ENCODE assay signal across 22 cellular contexts in genomic region chr17:77664097-77664729, GRCh38.
DNase-seq lines count a peak whose midpoint lies in the region; ATAC-seq and TF ChIP-seq lines count a peak whose summit lies in the region.
"Had no signal": no experiment of that assay in that cellular context is flagged by ENCODE, and none has a peak within 500 bp of the region (broad histone marks: within the 10 kb centered on the region; RNA-seq: fewer than 3 reads in every experiment).

No MANE protein-coding gene starts in this region.

- no peaks in the 10 kb centered on the region for H3K36me3 ChIP-seq in CD4-positive, alpha-beta memory T cell (ENCODE audit: insufficient read depth, low read length)
- H3K36me3 ChIP-seq in upper lobe of right lung (no peaks in the 10 kb centered on the region), SK-N-SH (replicated peaks in 1 of 2; ENCODE audit: control insufficient read depth in 1 of 2, insufficient read depth in 2 of 2, low read length in 1 of 2) (no peaks in the 10 kb centered on the region)
- H3K36me3 ChIP-seq: BLaER1 had no signal

- H3K79me2 ChIP-seq in SK-N-SH (ENCODE audit: insufficient read depth): no peaks in the 10 kb centered on the region

- WGBS in SK-N-SH (ENCODE audit: low lambda C conversion rate): 48% methylated on average over 9 of the region's 13 CpGs

- H2AFZ ChIP-seq in SK-N-SH (ENCODE audit: low read depth): no peak overlapping the region
- H2AFZ ChIP-seq: GM23338, PC-9 had no signal

- H3K36me3 Mint-ChIP-seq in activated naive CD4-positive, alpha-beta T cell treated with anti-CD3 and anti-CD28 coated beads, Interleukin-2, amount 10 ng/mL, durations not matched to agents 7 days and 5 days: peaks cover 18% of the 10 kb centered on the region
- peaks cover 12 to 25% of the 10 kb centered on the region in 2 donors for H3K36me3 Mint-ChIP-seq in activated naive CD4-positive, alpha-beta T cell treated with anti-CD3 and anti-CD28 coated beads, Interleukin-2, amount 50 U/mL, for 72 hours
- H3K36me3 Mint-ChIP-seq in CD4-positive, alpha-beta memory T cell: peaks cover 0 to 9% of the 10 kb centered on the region in 2 donors
- H3K36me3 Mint-ChIP-seq in chondrocyte (ENCODE audit: low read depth): peaks cover 8% of the 10 kb centered on the region

- H3K9me3 ChIP-seq in CD4-positive, alpha-beta memory T cell (ENCODE audit: control insufficient read depth in 1 of 2, low read length in 2 of 2): no peaks in the 10 kb centered on the region
- H3K9me3 ChIP-seq in upper lobe of right lung (no peaks in the 10 kb centered on the region), SK-N-SH (no peaks in the 10 kb centered on the region)

- peak overlapping the region; percentile 77 for H3K27ac Mint-ChIP-seq in activated naive CD4-positive, alpha-beta T cell treated with anti-CD3 and anti-CD28 coated beads, Interleukin-2, amount 10 ng/mL, durations not matched to agents 7 days and 5 days
- peak overlapping the region in 1 of 2 donors; percentile 57 for H3K27ac Mint-ChIP-seq in activated naive CD4-positive, alpha-beta T cell treated with anti-CD3 and anti-CD28 coated beads, Interleukin-2, amount 50 U/mL, for 72 hours
- H3K27ac Mint-ChIP-seq in CD4-positive, alpha-beta memory T cell: peak overlapping the region in 5 of 7 donors; percentile 19 to 82 (median 37)
- H3K27ac Mint-ChIP-seq in chondrocyte (ENCODE audit: unreplicated experiment): no peak overlapping the region
- H3K27ac Mint-ChIP-seq: GM23338 had no signal

- no peak overlapping the region for H3K4me3 Mint-ChIP-seq in activated naive CD4-positive, alpha-beta T cell treated with anti-CD3 and anti-CD28 coated beads, Interleukin-2, amount 10 ng/mL, durations not matched to agents 7 days and 5 days
- H3K4me3 Mint-ChIP-seq in CD4-positive, alpha-beta memory T cell: peak overlapping the region in 1 of 8 donors; percentile 18
- no peak overlapping the region for H3K4me3 Mint-ChIP-seq in chondrocyte (ENCODE audit: unreplicated experiment)
- H3K4me3 Mint-ChIP-seq: CD8-positive, alpha-beta T cell; GM23338 had no signal

- POLR2A ChIA-PET in CD4-positive, alpha-beta memory T cell (lab: Charles Lee; ENCODE audit: partially characterized antibody): interaction anchor here (0.8 to 4.7 kb wide), 4 partner anchors 9 to 294 kb away, joined by 3 to 64 read pairs (median 4); partner anchors contain the start of gene TNRC6C
- POLR2A ChIA-PET in SK-N-SH (lab: Yijun Ruan, JAX): no interaction called here

- no peak overlapping the region for H3K4me3 ChIP-seq in CD4-positive, alpha-beta memory T cell (ENCODE audit: low read length in 2 of 2)
- H3K4me3 ChIP-seq in upper lobe of right lung: no peak overlapping the region
- no peak overlapping the region for H3K4me3 ChIP-seq in SK-N-SH (ENCODE audit: low read depth in 2 of 2, low read length in 1 of 2)
- H3K4me3 ChIP-seq: BLaER1, GM23338, PC-9, SK-N-MC had no signal

- H3K27me3 Mint-ChIP-seq in activated naive CD4-positive, alpha-beta T cell treated with anti-CD3 and anti-CD28 coated beads, Interleukin-2, amount 10 ng/mL, durations not matched to agents 7 days and 5 days: peaks cover 26% of the 10 kb centered on the region
- peaks cover 0 to 3% of the 10 kb centered on the region in 2 donors for H3K27me3 Mint-ChIP-seq in CD4-positive, alpha-beta memory T cell
- peaks cover 14% of the 10 kb centered on the region for H3K27me3 Mint-ChIP-seq in chondrocyte (ENCODE audit: low read depth)

- no peak overlapping the region for H3K27ac ChIP-seq in CD4-positive, alpha-beta memory T cell (ENCODE audit: low read depth, low read length)
- H3K27ac ChIP-seq in upper lobe of right lung: no peak overlapping the region
- no peak overlapping the region for H3K27ac ChIP-seq in SK-N-SH (ENCODE audit: low read depth in 2 of 2, low read length in 1 of 2)
- H3K27ac ChIP-seq: BLaER1, KMS-11, PC-9, SK-N-MC had no signal

- H4K20me1 ChIP-seq in SK-N-SH (ENCODE audit: insufficient read depth): no peaks in the 10 kb centered on the region
- H4K20me1 ChIP-seq: BLaER1 had no signal

- peaks cover 35% of the 10 kb centered on the region for H3K4me1 ChIP-seq in CD4-positive, alpha-beta memory T cell (ENCODE audit: insufficient read depth, low read length)
- H3K4me1 ChIP-seq in upper lobe of right lung (no peaks in the 10 kb centered on the region), SK-N-SH (ENCODE audit: control insufficient read depth in 1 of 2, insufficient read depth in 2 of 2, low read depth in 1 of 2, low read length in 1 of 2) (no peaks in the 10 kb centered on the region)

- no peak for TF ChIP-seq RAD21 in SK-N-SH (IDR thresholded peaks at IDR 0.05; ENCODE audit: low read length)

- TF ChIP-seq EP300 in SK-N-SH (IDR thresholded peaks at IDR 0.05; ENCODE audit: borderline replicate concordance in 1 of 2, low read depth in 1 of 2, low read length in 1 of 2): no peak

- H3F3A ChIP-seq in SK-N-SH (replicated peaks; ENCODE audit: insufficient read depth): no peaks in the 10 kb centered on the region

- H3K4me2 ChIP-seq in SK-N-SH: no peak overlapping the region
- H3K4me2 ChIP-seq: BLaER1, GM23338, KMS-11, PC-9 had no signal

- DNase-seq in activated naive CD4-positive, alpha-beta T cell treated with anti-CD3 and anti-CD28 coated beads, Interleukin-2, amount 10 ng/mL, durations not matched to agents 7 days and 5 days: no peak
- DNase-seq in activated naive CD4-positive, alpha-beta T cell treated with anti-CD3 and anti-CD28 coated beads, Interleukin-2, amount 50 U/mL, for 72 hours (ENCODE audit: low spot score in 2 of 2): no peak
- no peak for DNase-seq in CD4-positive, alpha-beta memory T cell
- DNase-seq in chondrocyte (ENCODE audit: low spot score): peak; percentile 55
- DNase-seq in upper lobe of right lung: peak; percentile 54
- no peak for DNase-seq in SK-N-SH
- no peak for DNase-seq in NCI-H2171 treated with DMSO at 0.1 percent for 48 hours (lab: John Stamatoyannopoulos, UW)
- DNase-seq: CD8-positive, alpha-beta T cell; NCI-H1092 treated with DMSO at 0.1 percent for 48 hours; NCI-H1436 treated with DMSO at 0.1 percent for 48 hours; NCI-H1930; NCI-H2227 treated with DMSO at 0.1 percent for 48 hours; NCI-H510A; NCI-H748 treated with DMSO at 0.1 percent for 48 hours; PC-9; RPMI8226; SHP77 treated with DMSO at 0.1 percent for 48 hours had no signal

- no peak for TF ChIP-seq CTCF in chondrocyte (IDR thresholded peaks at IDR 0.05)
- TF ChIP-seq CTCF in upper lobe of right lung (IDR thresholded peaks at IDR 0.05): no peak
- TF ChIP-seq CTCF in SK-N-SH (IDR thresholded peaks at IDR 0.05): no peak

- CTCF ChIA-PET in activated naive CD4-positive, alpha-beta T cell treated with anti-CD3 and anti-CD28 coated beads, Interleukin-2, amount 10 ng/mL, durations not matched to agents 7 days and 5 days (lab: Charles Lee): interaction anchor here (0.8 to 1.2 kb wide), 2 partner anchors 9 to 12 kb away, joined by 3 to 4 read pairs; no protein-coding TSS in a partner anchor
- CTCF ChIA-PET in CD4-positive, alpha-beta memory T cell (lab: Charles Lee; ENCODE audit: partially characterized antibody): interaction anchor here (0.7 to 2.2 kb wide), 5 partner anchors 12 to 234 kb away, joined by 3 to 7 read pairs (median 4); no protein-coding TSS in a partner anchor
- CTCF ChIA-PET in SK-N-SH (lab: Yijun Ruan, JAX): no interaction called here

- no peaks in the 10 kb centered on the region for H3K9me2 ChIP-seq in SK-N-SH

- no peak overlapping the region for H3K9ac ChIP-seq in SK-N-SH
- H3K9ac ChIP-seq: BLaER1, KMS-11 had no signal

- no peak for ATAC-seq in activated naive CD4-positive, alpha-beta T cell treated with anti-CD3 and anti-CD28 coated beads, Interleukin-2, amount 50 U/mL, for 72 hours
- ATAC-seq in upper lobe of right lung: no peak
- ATAC-seq: CD8-positive, alpha-beta T cell; GM23338; HCT116 had no signal

- H3K27me3 ChIP-seq in CD4-positive, alpha-beta memory T cell (ENCODE audit: insufficient read depth, low read length): no peaks in the 10 kb centered on the region
- H3K27me3 ChIP-seq in upper lobe of right lung: no peaks in the 10 kb centered on the region
- H3K27me3 ChIP-seq in SK-N-SH (ENCODE audit: insufficient read depth): no peaks in the 10 kb centered on the region; the same call in 1 of the 2 replicates
- H3K27me3 ChIP-seq: BLaER1 had no signal

- H3K4me1 Mint-ChIP-seq in activated naive CD4-positive, alpha-beta T cell treated with anti-CD3 and anti-CD28 coated beads, Interleukin-2, amount 10 ng/mL, durations not matched to agents 7 days and 5 days: peaks cover 59% of the 10 kb centered on the region
- H3K4me1 Mint-ChIP-seq in CD4-positive, alpha-beta memory T cell: peaks cover 28 to 46% (median 36%) of the 10 kb centered on the region in 4 donors
- peaks cover 8% of the 10 kb centered on the region for H3K4me1 Mint-ChIP-seq in chondrocyte (ENCODE audit: low read depth)

- intact Hi-C loops in CD4-positive, alpha-beta memory T cell (cut with micrococcal nuclease): loop anchor here (10.0 kb wide), 1 partner anchor 221 kb away; no protein-coding TSS in a partner anchor
- intact Hi-C loops in upper lobe of right lung (cut with DNase I): no loop called here

- peaks cover 18% of the 10 kb centered on the region for H3K9me3 Mint-ChIP-seq in activated naive CD4-positive, alpha-beta T cell treated with anti-CD3 and anti-CD28 coated beads, Interleukin-2, amount 10 ng/mL, durations not matched to agents 7 days and 5 days
- H3K9me3 Mint-ChIP-seq in activated naive CD4-positive, alpha-beta T cell treated with anti-CD3 and anti-CD28 coated beads, Interleukin-2, amount 50 U/mL, for 72 hours: peaks cover 14 to 23% of the 10 kb centered on the region in 2 donors
- peaks cover 0 to 9% (median 5%) of the 10 kb centered on the region in 8 donors for H3K9me3 Mint-ChIP-seq in CD4-positive, alpha-beta memory T cell
- peaks cover 12% of the 10 kb centered on the region for H3K9me3 Mint-ChIP-seq in chondrocyte (ENCODE audit: low read depth)

Comparison
In these comparisons a context has a peak if more than half of its experiments do, and no peak if none do; other contexts are left out.
1. DNase-seq: peak in chondrocyte (single experiment) and upper lobe of right lung (single experiment); none in activated naive CD4-positive, alpha-beta T cell treated with anti-CD3 and anti-CD28 coated beads, Interleukin-2, amount 10 ng/mL, durations not matched to agents 7 days and 5 days (single experiment), activated naive CD4-positive, alpha-beta T cell treated with anti-CD3 and anti-CD28 coated beads, Interleukin-2, amount 50 U/mL, for 72 hours (0 of 2), CD4-positive, alpha-beta memory T cell (0 of 5), SK-N-SH (single experiment) and NCI-H2171 treated with DMSO at 0.1 percent for 48 hours (single experiment).